Comparison of ENCODE assay signal across 10 cellular contexts in the genomic region with DNA sequence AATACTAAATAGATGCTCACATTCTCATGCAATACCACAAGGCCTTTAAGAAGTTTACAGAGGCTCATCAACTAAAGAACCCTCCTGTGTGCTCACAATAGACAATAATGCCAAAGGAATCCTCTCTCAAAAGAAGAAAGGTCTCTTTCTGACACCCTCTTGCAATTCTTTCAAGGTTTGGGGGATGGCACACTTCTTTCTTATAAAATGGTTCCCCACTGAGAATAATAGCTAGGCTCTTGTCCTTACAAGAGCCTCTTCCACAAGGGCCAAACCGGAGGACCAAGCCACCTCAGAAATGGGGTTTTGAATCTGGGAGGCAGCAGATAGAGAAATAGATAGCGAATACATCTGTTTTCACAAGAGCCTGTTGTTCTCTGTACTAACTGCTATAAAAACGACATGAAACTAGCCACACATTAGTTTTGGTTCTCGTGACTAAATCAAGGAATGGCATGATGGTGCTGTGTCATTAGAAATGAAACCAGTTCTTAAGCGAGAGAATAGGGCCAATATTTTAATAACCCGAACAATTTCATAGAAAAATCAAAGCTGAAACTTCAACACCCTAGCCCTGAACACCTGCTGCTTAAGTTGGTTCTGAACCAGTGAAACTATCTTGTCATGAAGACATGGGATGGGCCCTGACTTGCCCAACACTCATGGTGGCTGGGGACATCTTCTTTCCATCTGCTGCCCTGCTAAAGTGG.
DNase-seq lines count a peak whose midpoint lies in the region; ATAC-seq and TF ChIP-seq lines count a peak whose summit lies in the region.
"Had no signal": no experiment of that assay in that cellular context is flagged by ENCODE, and none has a peak within 500 bp of the region (broad histone marks: within the 10 kb centered on the region; RNA-seq: fewer than 3 reads in every experiment).

No MANE protein-coding gene starts in this region.

- H3K36me3 ChIP-seq in mammary epithelial cell (ENCODE audit: insufficient read depth, low read length): no peaks in the 10 kb centered on the region
- no peaks in the 10 kb centered on the region for H3K36me3 ChIP-seq in SJCRH30

- intact Hi-C loops in activated T-helper 2 cell treated with anti-CD3 and anti-CD28 coated beads, Interferon-gamma antibody, Interleukin-2, Interleukin-4, amounts not matched to agents 10 μg/mL and 5 μg/mL and 100 μg/mL, durations not matched to agents 14 hours and 24 hours and 36 hours (cut with micrococcal nuclease): loop anchor here (1.0 kb wide), 1 partner anchor 9 kb away; no protein-coding TSS in a partner anchor
- intact Hi-C loops in mammary epithelial cell (cut with micrococcal nuclease): no loop called here

- H3K9me3 Mint-ChIP-seq in activated T-helper 2 cell treated with anti-CD3 and anti-CD28 coated beads, Interferon-gamma antibody, Interleukin-2, Interleukin-4, amounts not matched to agents 10 μg/mL and 5 μg/mL and 100 μg/mL, durations not matched to agents 14 hours and 24 hours and 36 hours: peaks cover 7% of the 10 kb centered on the region

- no peak overlapping the region for H3K9ac ChIP-seq in mammary epithelial cell (ENCODE audit: insufficient read depth, low read length)

- no peak overlapping the region for H3K4me2 ChIP-seq in mammary epithelial cell (ENCODE audit: insufficient read depth, low read depth, low read length)

- H3K27me3 ChIP-seq in mammary epithelial cell (ENCODE audit: insufficient read depth, low read length) (no peaks in the 10 kb centered on the region), SJCRH30 (no peaks in the 10 kb centered on the region)

- no peak for TF ChIP-seq CTCF in mammary epithelial cell (conservative IDR thresholded peaks at IDR 0.05 in 1 of 2, IDR thresholded peaks at IDR 0.05 in 1 of 2; ENCODE audit: extremely low read depth in 1 of 2, insufficient read depth in 1 of 2, low read depth in 1 of 2, low read length in 2 of 2)

- H3K4me3 Mint-ChIP-seq in activated T-helper 2 cell treated with anti-CD3 and anti-CD28 coated beads, Interferon-gamma antibody, Interleukin-2, Interleukin-4, amounts not matched to agents 10 μg/mL and 5 μg/mL and 100 μg/mL, durations not matched to agents 14 hours and 24 hours and 36 hours (ENCODE audit: low read depth): no peak overlapping the region

- no TSS peak for BruUV-seq in mammary epithelial cell (replicated peaks; lab: Mats Ljungman, UMichigan)

- no peaks in the 10 kb centered on the region for H4K20me1 ChIP-seq in mammary epithelial cell (ENCODE audit: insufficient read depth, low read length)

- no peaks in the 10 kb centered on the region for H3K9me3 ChIP-seq in mammary epithelial cell (replicated peaks; ENCODE audit: insufficient read depth, low read length)
- H3K9me3 ChIP-seq in SJCRH30 (replicated peaks): no peaks in the 10 kb centered on the region

- ATAC-seq in GM18519 (IDR thresholded peaks at IDR 0.05; ENCODE audit: low FRiP score, unreplicated experiment): peak; percentile 37
- ATAC-seq in GM21423 (IDR thresholded peaks at IDR 0.05; ENCODE audit: unreplicated experiment): peak; percentile 39
- ATAC-seq in HG03159 (IDR thresholded peaks at IDR 0.05; ENCODE audit: unreplicated experiment): peak; percentile 42
- ATAC-seq: Panc1 had no signal

- H3K27ac ChIP-seq in mammary epithelial cell (ENCODE audit: insufficient read depth, low read depth, low read length) (no peak overlapping the region), SJCRH30 (no peak overlapping the region)

- WGBS in mammary epithelial cell (ENCODE audit: low coverage, missing lambda C conversion rate): 93% methylated on average over 6 of the region's 6 CpGs

- peaks cover 15% of the 10 kb centered on the region for H3K36me3 Mint-ChIP-seq in activated T-helper 2 cell treated with anti-CD3 and anti-CD28 coated beads, Interferon-gamma antibody, Interleukin-2, Interleukin-4, amounts not matched to agents 10 μg/mL and 5 μg/mL and 100 μg/mL, durations not matched to agents 14 hours and 24 hours and 36 hours (ENCODE audit: low read depth)

- no peaks in the 10 kb centered on the region for H3K27me3 Mint-ChIP-seq in activated T-helper 2 cell treated with anti-CD3 and anti-CD28 coated beads, Interferon-gamma antibody, Interleukin-2, Interleukin-4, amounts not matched to agents 10 μg/mL and 5 μg/mL and 100 μg/mL, durations not matched to agents 14 hours and 24 hours and 36 hours (ENCODE audit: low read depth)

- dilution Hi-C loops in mammary epithelial cell (cut with HindIII; ENCODE audit: low sequenced_read_pairs): no loop called here

- H3K4me1 ChIP-seq in mammary epithelial cell (ENCODE audit: insufficient read depth, low read length) (no peaks in the 10 kb centered on the region), SJCRH30 (no peaks in the 10 kb centered on the region)

- H3K4me1 Mint-ChIP-seq in activated T-helper 2 cell treated with anti-CD3 and anti-CD28 coated beads, Interferon-gamma antibody, Interleukin-2, Interleukin-4, amounts not matched to agents 10 μg/mL and 5 μg/mL and 100 μg/mL, durations not matched to agents 14 hours and 24 hours and 36 hours (ENCODE audit: low read depth): peaks cover 62% of the 10 kb centered on the region

- H2AFZ ChIP-seq in mammary epithelial cell (ENCODE audit: low read depth, low read length): no peak overlapping the region

- no peak for DNase-seq in activated T-helper 2 cell treated with anti-CD3 and anti-CD28 coated beads, Interferon-gamma antibody, Interleukin-2, Interleukin-4, amounts not matched to agents 10 μg/mL and 5 μg/mL and 100 μg/mL, durations not matched to agents 14 hours and 24 hours and 36 hours (ENCODE audit: low spot score)
- no peak for DNase-seq in HuH-7.5 (ENCODE audit: low spot score)
- no peak for DNase-seq in dedifferentiated amniotic fluid mesenchymal stem cell (ENCODE audit: extremely low spot score)
- DNase-seq in mammary epithelial cell: no peak
- no peak for DNase-seq in SJCRH30
- DNase-seq: EL had no signal

- no peaks in the 10 kb centered on the region for H3K79me2 ChIP-seq in mammary epithelial cell (ENCODE audit: insufficient read depth, low read length)

- no peak overlapping the region for H3K4me3 ChIP-seq in mammary epithelial cell (replicated peaks in 1 of 3; ENCODE audit: insufficient read depth in 1 of 3, low read depth in 2 of 3, low read length in 3 of 3)
- H3K4me3 ChIP-seq in SJCRH30: no peak overlapping the region

- in situ Hi-C loops in mammary epithelial cell (cut with MboI; ENCODE audit: low sequenced_read_pairs in 2 of 2): no loop called here

- CTCF ChIA-PET in mammary epithelial cell (lab: Charles Lee; ENCODE audit: low non-redundant PET): no interaction called here

- H3K27ac Mint-ChIP-seq in activated T-helper 2 cell treated with anti-CD3 and anti-CD28 coated beads, Interferon-gamma antibody, Interleukin-2, Interleukin-4, amounts not matched to agents 10 μg/mL and 5 μg/mL and 100 μg/mL, durations not matched to agents 14 hours and 24 hours and 36 hours: peak overlapping the region; percentile 75
